ENCODE assay signal across 9 cellular contexts in the genomic region with DNA sequence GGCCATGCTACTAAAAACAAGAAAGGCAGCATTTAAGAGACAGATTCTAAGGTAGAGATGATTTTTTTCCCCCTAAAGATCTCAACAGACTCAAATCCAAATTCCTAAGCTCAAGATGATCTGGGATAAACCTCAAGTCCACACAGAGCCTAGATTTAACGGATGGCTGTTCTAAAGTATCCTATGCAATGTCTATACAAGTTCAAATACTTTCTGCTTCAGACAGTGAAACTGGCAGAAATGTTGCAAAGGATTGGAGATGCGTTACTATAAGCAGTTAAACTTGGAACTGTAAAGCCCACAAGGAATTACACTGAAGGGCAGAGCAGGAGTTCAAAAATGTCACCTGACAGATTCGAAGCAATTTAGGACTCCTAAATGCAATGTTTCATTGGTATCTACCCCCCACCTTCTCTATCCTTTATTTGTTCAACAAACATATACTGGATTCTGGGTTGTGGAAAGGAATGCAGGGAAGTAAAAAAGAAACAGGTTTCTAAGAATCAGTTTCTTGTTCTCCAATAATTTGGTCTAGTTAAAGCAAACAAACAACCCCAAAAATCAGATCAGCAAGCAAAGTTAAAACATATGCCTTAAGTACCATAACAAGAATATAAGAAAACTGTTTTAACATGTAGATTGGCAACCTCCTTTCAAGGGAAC. TPM values are rescaled to one million over a fixed set of nuclear protein-coding genes. Genes with fewer than 3 reads are reported as not detected.
DNase-seq lines count a peak whose midpoint lies in the region; ATAC-seq, FAIRE-seq and TF ChIP-seq lines count a peak whose summit lies in the region.
"Had no signal": no experiment of that assay in that cellular context is flagged by ENCODE, and none has a peak within 500 bp of the region (broad histone marks: within the 10 kb centered on the region; RNA-seq: fewer than 3 reads in every experiment).

No MANE protein-coding gene starts in this region.

- intact Hi-C loops in PC-3 (cut with micrococcal nuclease): loop anchor here (5.0 kb wide), 1 partner anchor 66 kb away; the partner anchor contains the start of gene ATRN

- no peaks in the 10 kb centered on the region for H3F3A ChIP-seq in PC-3 (ENCODE audit: low read length, unreplicated experiment)

- peak overlapping the region; percentile 97 for H2AFZ ChIP-seq in PC-3 (ENCODE audit: low read length)

- 39 to 50% (median 47%) methylated on average over 3 of the region's 3 CpGs for WGBS in small intestine, 3 donors

- ATAC-seq in PC-3 (no peak), GM19023 (IDR thresholded peaks at IDR 0.05; ENCODE audit: unreplicated experiment) (no peak), GM21447 (IDR thresholded peaks at IDR 0.05; ENCODE audit: unreplicated experiment) (no peak)

- peak overlapping the region; percentile 93 for H3K4me3 Mint-ChIP-seq in endothelial cell (ENCODE audit: unreplicated experiment)
- peak overlapping the region; percentile 88 for H3K4me3 Mint-ChIP-seq in nephron progenitor cell

- FAIRE-seq in small intestine (lab: Jason Lieb, UNC): no peak

- H3K9me3 Mint-ChIP-seq in endothelial cell (ENCODE audit: unreplicated experiment) (no peaks in the 10 kb centered on the region), nephron progenitor cell (peaks cover 6% of the 10 kb centered on the region)

- no peaks in the 10 kb centered on the region for H3K36me3 ChIP-seq in PC-3 (ENCODE audit: low read depth, low read length)
- H3K36me3 ChIP-seq in small intestine (ENCODE audit: control insufficient read depth in 2 of 2, insufficient read depth in 2 of 2, low read length in 2 of 2): no peaks in the 10 kb centered on the region

- H3K4me1 ChIP-seq in PC-3 (ENCODE audit: insufficient read depth, low read length): 0 out of 2 replicates have a peak, but pooled peaks cover 17% of the 10 kb centered on the region
- no peaks in the 10 kb centered on the region for H3K4me1 ChIP-seq in small intestine (ENCODE audit: control insufficient read depth in 2 of 2, insufficient read depth in 1 of 2, low read depth in 1 of 2, low read length in 1 of 2)

- no peaks in the 10 kb centered on the region for H3K27me3 ChIP-seq in PC-3 (ENCODE audit: low read length)
- H3K27me3 ChIP-seq in small intestine (ENCODE audit: control insufficient read depth in 2 of 2, insufficient read depth in 2 of 2, low read length in 2 of 2): no peaks in the 10 kb centered on the region

- H3K27ac ChIP-seq in PC-3 (ENCODE audit: low read length) (no peak overlapping the region), small intestine (ENCODE audit: low read depth in 1 of 2, low read length in 1 of 2) (no peak overlapping the region)

- CTCF ChIA-PET in PC-3 (lab: Charles Lee): no interaction called here

- DNase-seq in AG10803 (ENCODE audit: low read depth) (no peak), PC-3 (no peak), endothelial cell (ENCODE audit: low spot score) (no peak), nephron progenitor cell (no peak), small intestine (no peak), NCI-H2081 treated with DMSO at 0.1 percent for 48 hours (lab: John Stamatoyannopoulos, UW) (no peak)
- DNase-seq: stimulated activated CD4-positive, alpha-beta T cell treated with anti-CD3 and anti-CD28 coated beads, Interleukin-4, amount 100 ng/mL, for 4 hours had no signal

- no peaks in the 10 kb centered on the region; the same call in 1 of the 2 replicates for H4K20me1 ChIP-seq in PC-3 (ENCODE audit: low read length)

- peak overlapping the region; percentile 98 for H3K4me2 ChIP-seq in PC-3 (ENCODE audit: low read length)

- H3K9me3 ChIP-seq in PC-3 (ENCODE audit: low read length) (no peaks in the 10 kb centered on the region), small intestine (ENCODE audit: control insufficient read depth, low read depth) (no peaks in the 10 kb centered on the region)

- H3K27ac Mint-ChIP-seq in endothelial cell (ENCODE audit: unreplicated experiment) (no peak overlapping the region), nephron progenitor cell (no peak overlapping the region)

- no peak for TF ChIP-seq CTCF in AG10803 (conservative IDR thresholded peaks at IDR 0.05; ENCODE audit: low read length)
- no peak for TF ChIP-seq CTCF in PC-3 (conservative IDR thresholded peaks at IDR 0.05; ENCODE audit: low read depth, low read length)
- no peak for TF ChIP-seq CTCF in endothelial cell (IDR thresholded peaks at IDR 0.05; ENCODE audit: unreplicated experiment)
- no peak for TF ChIP-seq CTCF in nephron progenitor cell (IDR thresholded peaks at IDR 0.05)

- no peak overlapping the region for H3K9ac ChIP-seq in PC-3 (ENCODE audit: low read length)

- no peaks in the 10 kb centered on the region for H3K36me3 Mint-ChIP-seq in endothelial cell (ENCODE audit: low read depth, unreplicated experiment)
- H3K36me3 Mint-ChIP-seq in nephron progenitor cell (ENCODE audit: low read depth): no peaks in the 10 kb centered on the region

- H3K4me3 ChIP-seq in AG10803 (ENCODE audit: low read length) (peak overlapping the region; percentile 85), PC-3 (ENCODE audit: low read length) (peak overlapping the region; percentile 73), small intestine (ENCODE audit: low read depth in 1 of 2, low read length in 2 of 2) (no peak overlapping the region)

- H3K79me2 ChIP-seq in PC-3 (ENCODE audit: low read length): peaks cover 26% of the 10 kb centered on the region

- H3K9me2 ChIP-seq in PC-3 (replicated peaks; ENCODE audit: low read length): no peaks in the 10 kb centered on the region

- H3K27me3 Mint-ChIP-seq in endothelial cell (ENCODE audit: unreplicated experiment): peaks cover 6% of the 10 kb centered on the region
- H3K27me3 Mint-ChIP-seq in nephron progenitor cell (ENCODE audit: low read depth, poor library complexity): peaks cover 10% of the 10 kb centered on the region

- H3K4me1 Mint-ChIP-seq in endothelial cell (ENCODE audit: unreplicated experiment) (peaks cover 24% of the 10 kb centered on the region), nephron progenitor cell (peaks cover 31% of the 10 kb centered on the region)

- TSS peak; percentile 36 for BruUV-seq in PC-3 (replicated peaks; lab: Mats Ljungman, UMichigan)

- POLR2A ChIA-PET in PC-3 (lab: Charles Lee; ENCODE audit: unreplicated experiment): no interaction called here

RNA-seq across cellular contexts. Expression of gene DNAAF9, which starts 1.6 kb away (rescaled TPM):
- total RNA-seq in PC-3 (2014; rRNA removed): 2.3 and 2.5 TPM in 2 replicates
- 18.8 TPM for total RNA-seq in endothelial cell (ENCODE audit: unreplicated experiment)
- 1 to 10 TPM; 1.4 to 5.1 (median 2.0) TPM for polyA plus RNA-seq in small intestine

Comparison
In these comparisons a context has a peak if more than half of its experiments do, and no peak if none do; other contexts are left out.
1. H3K4me3 ChIP-seq: peak in AG10803 (single experiment) and PC-3 (single experiment); none in small intestine (0 of 2).